19 cellular contexts compared by ENCODE assay signal in the genomic region with DNA sequence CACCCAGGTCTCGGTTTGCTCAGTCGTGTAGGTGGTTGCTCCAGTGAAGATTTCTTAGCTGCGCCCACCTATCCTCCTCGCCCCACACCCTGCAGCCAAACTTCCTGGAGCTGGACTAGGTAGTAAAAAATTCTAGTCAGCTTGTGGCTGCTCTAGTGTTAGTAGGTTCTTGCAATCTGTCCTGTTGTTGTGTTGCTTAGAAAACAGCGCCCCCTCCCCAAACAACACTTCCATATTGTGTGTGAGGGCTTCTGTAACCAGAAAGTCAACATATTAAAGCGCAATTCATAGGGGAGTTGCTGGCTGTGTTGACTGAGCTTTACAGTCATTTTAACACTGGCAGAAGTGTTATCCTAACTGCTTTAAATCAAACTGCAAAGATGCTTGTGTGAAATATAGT.
DNase-seq lines count a peak whose midpoint lies in the region; ATAC-seq, FAIRE-seq and TF ChIP-seq lines count a peak whose summit lies in the region.
"Had no signal": no experiment of that assay in that cellular context is flagged by ENCODE, and none has a peak within 500 bp of the region (broad histone marks: within the 10 kb centered on the region; RNA-seq: fewer than 3 reads in every experiment).

No MANE protein-coding gene starts in this region.

- no peak overlapping the region for H3K4me3 ChIP-seq in GM23338
- H3K4me3 ChIP-seq in Loucy (ENCODE audit: low read length, poor library complexity, severe bottlenecking), result no peak overlapping the region
- no peak overlapping the region for H3K4me3 ChIP-seq in K562
- no peak overlapping the region for H3K4me3 ChIP-seq in neural progenitor cell
- H3K4me3 ChIP-seq in PC-3 (ENCODE audit: low read length), result no peak overlapping the region

- TF ChIP-seq POLR2A in K562 (conservative IDR thresholded peaks at IDR 0.05), result no peak

- TF ChIP-seq RAD21 in K562 (CRISPR knock-in tag; conservative IDR thresholded peaks at IDR 0.05 in 1 of 2, IDR thresholded peaks at IDR 0.05 in 1 of 2), result peak in 1 of 2 experiments; percentile 32; a peak in 1 of 4 replicates

- TF ChIP-seq CTCF in GM23338 (conservative IDR thresholded peaks at IDR 0.05; ENCODE audit: low read depth in 2 of 2) (peak; percentile 51 to 57), Loucy (conservative IDR thresholded peaks at IDR 0.05; ENCODE audit: low read length) (0 out of 2 replicates have a peak, but pooled peaks have one; percentile 17), K562 (IDR thresholded peaks at IDR 0.05 in 2 of 3, conservative IDR thresholded peaks at IDR 0.05 in 1 of 3; ENCODE audit: insufficient read depth in 2 of 3, low read depth in 1 of 3, low read length in 3 of 3) (0 out of 6 replicates have a peak, but pooled peaks of 1 of the 3 experiments have one; percentile 20), neural progenitor cell (IDR thresholded peaks at IDR 0.05) (peak; percentile 28), progenitor cell of endocrine pancreas (IDR thresholded peaks at IDR 0.05; ENCODE audit: unreplicated experiment) (no peak), PC-3 (conservative IDR thresholded peaks at IDR 0.05; ENCODE audit: low read depth, low read length) (no peak)

- peaks cover 92% of the 10 kb centered on the region for H3K79me2 ChIP-seq in GM23338 (replicated peaks; ENCODE audit: insufficient read depth)
- peaks cover 89% of the 10 kb centered on the region for H3K79me2 ChIP-seq in Loucy (ENCODE audit: insufficient read depth, low read length)
- H3K79me2 ChIP-seq in K562 (ENCODE audit: control insufficient read depth, insufficient read depth, low read length), result peaks cover 33% of the 10 kb centered on the region
- peaks cover 79% of the 10 kb centered on the region for H3K79me2 ChIP-seq in neural progenitor cell (ENCODE audit: low read depth)
- H3K79me2 ChIP-seq in PC-3 (ENCODE audit: low read length), result peaks cover 32% of the 10 kb centered on the region

- H3K9me3 ChIP-seq in Loucy (ENCODE audit: insufficient read depth, low read depth, low read length) (no peaks in the 10 kb centered on the region), K562 (replicated peaks; ENCODE audit: control insufficient read depth, insufficient read depth, low read depth, low read length) (no peaks in the 10 kb centered on the region), neural progenitor cell (ENCODE audit: low read depth) (no peaks in the 10 kb centered on the region), PC-3 (ENCODE audit: low read length) (no peaks in the 10 kb centered on the region)

- no peaks in the 10 kb centered on the region for H3K4me1 ChIP-seq in GM23338 (ENCODE audit: insufficient read depth)
- H3K4me1 ChIP-seq in Loucy (ENCODE audit: insufficient read depth, low read length, poor library complexity, severe bottlenecking), result peaks cover 36% of the 10 kb centered on the region
- H3K4me1 ChIP-seq in K562 (replicated peaks in 1 of 2; ENCODE audit: control insufficient read depth in 2 of 2, insufficient read depth in 2 of 2, low read length in 2 of 2), result peaks cover 3 to 9% of the 10 kb centered on the region in 2 experiments; a peak in 2 of 5 replicates
- no peaks in the 10 kb centered on the region for H3K4me1 ChIP-seq in neural progenitor cell
- no peaks in the 10 kb centered on the region for H3K4me1 ChIP-seq in PC-3 (ENCODE audit: insufficient read depth, low read length)

- no peak for TF ChIP-seq EP300 in K562 (IDR thresholded peaks at IDR 0.05; ENCODE audit: low read length)

- H3K27me3 ChIP-seq in GM23338 (ENCODE audit: insufficient read depth) (no peaks in the 10 kb centered on the region), Loucy (ENCODE audit: insufficient read depth, low read length, poor library complexity, severe bottlenecking) (no peaks in the 10 kb centered on the region), K562 (ENCODE audit: control insufficient read depth in 2 of 2, insufficient read depth in 2 of 2, low read length in 2 of 2) (no peaks in the 10 kb centered on the region), neural progenitor cell (no peaks in the 10 kb centered on the region), PC-3 (ENCODE audit: low read length) (no peaks in the 10 kb centered on the region)

- no peaks in the 10 kb centered on the region for H3K36me3 ChIP-seq in GM23338 (ENCODE audit: insufficient read depth)
- peaks cover 19% of the 10 kb centered on the region; the same call in 1 of the 2 replicates for H3K36me3 ChIP-seq in Loucy (ENCODE audit: insufficient read depth, low read length)
- H3K36me3 ChIP-seq in K562 (ENCODE audit: control insufficient read depth, insufficient read depth, low read length), result peaks cover 8% of the 10 kb centered on the region
- H3K36me3 ChIP-seq in neural progenitor cell, result no peaks in the 10 kb centered on the region
- H3K36me3 ChIP-seq in PC-3 (ENCODE audit: low read depth, low read length), result no peaks in the 10 kb centered on the region; the same call in 1 of the 2 replicates

- H3K9me3 Mint-ChIP-seq in GM23338 (no peaks in the 10 kb centered on the region), neural progenitor cell (no peaks in the 10 kb centered on the region), progenitor cell of endocrine pancreas (ENCODE audit: low read depth) (no peaks in the 10 kb centered on the region)
- no peaks in the 10 kb centered on the region for H3K9me3 Mint-ChIP-seq in naive thymus-derived CD8-positive, alpha-beta T cell

- intact Hi-C loops in K562 (cut with micrococcal nuclease) (no loop called here), PC-3 (cut with micrococcal nuclease) (no loop called here)

- peak; percentile 72 for ATAC-seq in GM23338
- peak; percentile 50 for ATAC-seq in K562
- ATAC-seq in naive thymus-derived CD8-positive, alpha-beta T cell, result no peak
- ATAC-seq in PC-3, result no peak

- H2AFZ ChIP-seq in GM23338, result no peak overlapping the region
- H2AFZ ChIP-seq in Loucy (ENCODE audit: low read length), result no peak overlapping the region
- H2AFZ ChIP-seq in K562 (ENCODE audit: low read depth, low read length), result no peak overlapping the region
- H2AFZ ChIP-seq in neural progenitor cell (replicated peaks), result no peak overlapping the region
- no peak overlapping the region for H2AFZ ChIP-seq in PC-3 (ENCODE audit: low read length)

- H3K9ac ChIP-seq in Loucy (ENCODE audit: low read depth, low read length, poor library complexity, severe bottlenecking) (no peak overlapping the region), K562 (ENCODE audit: insufficient read depth in 1 of 2, low read depth in 2 of 2, low read length in 2 of 2) (no peak overlapping the region), neural progenitor cell (no peak overlapping the region), PC-3 (ENCODE audit: low read length) (no peak overlapping the region)

- no peaks in the 10 kb centered on the region for H3K9me1 ChIP-seq in K562 (ENCODE audit: control insufficient read depth, insufficient read depth, low read length)

- H3F3A ChIP-seq in GM23338 (replicated peaks; ENCODE audit: low read depth) (no peaks in the 10 kb centered on the region; the same call in 1 of the 2 replicates), Loucy (ENCODE audit: low read depth) (no peaks in the 10 kb centered on the region), neural progenitor cell (ENCODE audit: low read depth) (no peaks in the 10 kb centered on the region), PC-3 (ENCODE audit: low read length, unreplicated experiment) (no peaks in the 10 kb centered on the region)

- no peak for FAIRE-seq in K562 (lab: Jason Lieb, UNC)
- FAIRE-seq: HTR-8/SVneo had no signal

- peaks cover 7% of the 10 kb centered on the region for H3K27me3 Mint-ChIP-seq in GM23338 (ENCODE audit: insufficient read depth, low read depth, poor library complexity)
- H3K27me3 Mint-ChIP-seq in neural progenitor cell (ENCODE audit: insufficient read depth, low read depth), result no peaks in the 10 kb centered on the region
- H3K27me3 Mint-ChIP-seq in naive thymus-derived CD8-positive, alpha-beta T cell, result no peaks in the 10 kb centered on the region
- no peaks in the 10 kb centered on the region for H3K27me3 Mint-ChIP-seq in progenitor cell of endocrine pancreas

- DNase-seq in GM23338 (ENCODE audit: low spot score) (peak; percentile 53), K562 (ENCODE audit: extremely low read depth in 1 of 4, low spot score in 3 of 4) (no peak), neural progenitor cell (ENCODE audit: low spot score) (no peak), progenitor cell of endocrine pancreas (ENCODE audit: low spot score, unreplicated experiment) (no peak), PC-3 (no peak)
- no peak for DNase-seq in naive thymus-derived CD8-positive, alpha-beta T cell
- DNase-seq: ACHN; GF-D8; NCI-H1105 treated with DMSO at 0.1 percent for 48 hours; NCI-H1694; NCI-H2081 treated with DMSO at 0.1 percent for 48 hours; NCI-H510A; NCI-H748 treated with DMSO at 0.1 percent for 48 hours; NK-92 treated with Interleukin-12 subunit alpha and Interleukin-12 subunit beta, amount 100 ng/mL, for 24 hours; RPMI8226 had no signal

- H4K20me1 ChIP-seq in GM23338 (replicated peaks; ENCODE audit: insufficient read depth) (peaks cover 17% of the 10 kb centered on the region; the same call in 1 of the 2 replicates), Loucy (ENCODE audit: insufficient read depth, low read length, poor library complexity, severe bottlenecking) (peaks cover 70% of the 10 kb centered on the region), K562 (replicated peaks; ENCODE audit: control insufficient read depth, insufficient read depth, low read length) (peaks cover 14% of the 10 kb centered on the region; the same call in 1 of the 2 replicates), neural progenitor cell (ENCODE audit: low read depth) (peaks cover 45% of the 10 kb centered on the region), PC-3 (ENCODE audit: low read length) (no peaks in the 10 kb centered on the region)

- no peaks in the 10 kb centered on the region for H3K36me3 Mint-ChIP-seq in GM23338 (ENCODE audit: low read depth)
- no peaks in the 10 kb centered on the region for H3K36me3 Mint-ChIP-seq in neural progenitor cell
- peaks cover 0 to 25% (median 3%) of the 10 kb centered on the region in 3 donors for H3K36me3 Mint-ChIP-seq in naive thymus-derived CD8-positive, alpha-beta T cell
- no peaks in the 10 kb centered on the region for H3K36me3 Mint-ChIP-seq in progenitor cell of endocrine pancreas (ENCODE audit: insufficient read depth)

- no peak overlapping the region for H3K27ac Mint-ChIP-seq in GM23338
- H3K27ac Mint-ChIP-seq in neural progenitor cell, result peak overlapping the region; percentile 6
- peak overlapping the region in 4 of 10 donors; percentile 2 to 40 (median 22) for H3K27ac Mint-ChIP-seq in naive thymus-derived CD8-positive, alpha-beta T cell
- H3K27ac Mint-ChIP-seq in progenitor cell of endocrine pancreas, result no peak overlapping the region

- CTCF ChIA-PET in K562 (lab: Yijun Ruan, JAX; ENCODE audit: low intra/inter-chr PET ratio), result no interaction called here
- CTCF ChIA-PET in PC-3 (lab: Charles Lee), result no interaction called here

- peak overlapping the region; percentile 32; the same call in 1 of the 2 replicates for H3K27ac ChIP-seq in GM23338 (ENCODE audit: low read depth)
- H3K27ac ChIP-seq in K562 (ENCODE audit: extremely low read depth, low read depth, low read length), result no peak overlapping the region
- no peak overlapping the region for H3K27ac ChIP-seq in neural progenitor cell
- H3K27ac ChIP-seq in PC-3 (ENCODE audit: low read length), result no peak overlapping the region
- H3K27ac ChIP-seq: C4-2B, HL-60 had no signal

- H3K9me2 ChIP-seq in GM23338 (ENCODE audit: insufficient read depth) (0 out of 2 replicates have a peak, but pooled peaks cover 3% of the 10 kb centered on the region), Loucy (replicated peaks; ENCODE audit: low read depth, low read length) (no peaks in the 10 kb centered on the region), PC-3 (replicated peaks; ENCODE audit: low read length) (no peaks in the 10 kb centered on the region)

- H3K4me1 Mint-ChIP-seq in GM23338 (peaks cover 20% of the 10 kb centered on the region), neural progenitor cell (peaks cover 13% of the 10 kb centered on the region), progenitor cell of endocrine pancreas (ENCODE audit: low read depth) (peaks cover 13% of the 10 kb centered on the region)
- peaks cover 29 to 70% (median 64%) of the 10 kb centered on the region in 4 donors for H3K4me1 Mint-ChIP-seq in naive thymus-derived CD8-positive, alpha-beta T cell

- in situ Hi-C loops in K562 (cut with MboI), result no loop called here

- BruUV-seq in K562 (replicated peaks; lab: Mats Ljungman, UMichigan), result no TSS peak
- no TSS peak for BruUV-seq in PC-3 (replicated peaks; lab: Mats Ljungman, UMichigan)

- H3K4me2 ChIP-seq in GM23338 (no peak overlapping the region), Loucy (ENCODE audit: low read depth, low read length, poor library complexity, severe bottlenecking) (no peak overlapping the region), K562 (ENCODE audit: insufficient read depth, low read length) (no peak overlapping the region), neural progenitor cell (no peak overlapping the region), PC-3 (ENCODE audit: low read length) (no peak overlapping the region)

- H3K4me3 Mint-ChIP-seq in GM23338 (no peak overlapping the region), neural progenitor cell (no peak overlapping the region), progenitor cell of endocrine pancreas (ENCODE audit: low read depth) (no peak overlapping the region)
- peak overlapping the region in 1 of 10 donors; percentile 5 for H3K4me3 Mint-ChIP-seq in naive thymus-derived CD8-positive, alpha-beta T cell

- POLR2A ChIA-PET in K562 (lab: Yijun Ruan, JAX) (no interaction called here), PC-3 (lab: Charles Lee; ENCODE audit: unreplicated experiment) (no interaction called here)
- POLR2A ChIA-PET in naive thymus-derived CD8-positive, alpha-beta T cell (lab: Charles Lee), result no interaction called here

- WGBS in K562 (ENCODE audit: insufficient coverage, low coverage, missing lambda C conversion rate), result 92% methylated on average over 6 of the region's 6 CpGs

Comparison
In these comparisons a context has a peak if more than half of its experiments do, and no peak if none do; other contexts are left out.
1. ATAC-seq: peak in GM23338 (single experiment) and K562 (single experiment); none in naive thymus-derived CD8-positive, alpha-beta T cell (0 of 2) and PC-3 (single experiment).
2. CTCF ChIP-seq: peak in GM23338 (2 of 2), Loucy (single experiment) and neural progenitor cell (single experiment); none in progenitor cell of endocrine pancreas (single experiment) and PC-3 (single experiment).